28 cellular contexts compared by ENCODE assay signal in genomic region chr10:93071177-93071472, GRCh38. TPM values are rescaled to one million over a fixed set of nuclear protein-coding genes. Genes with fewer than 3 reads are reported as not detected.
DNase-seq lines count a peak whose midpoint lies in the region; ATAC-seq, FAIRE-seq and TF ChIP-seq lines count a peak whose summit lies in the region.
"Had no signal": no experiment of that assay in that cellular context is flagged by ENCODE, and none has a peak within 500 bp of the region (broad histone marks: within the 10 kb centered on the region; RNA-seq: fewer than 3 reads in every experiment).

No MANE protein-coding gene starts in this region.

- TF ChIP-seq CTCF in chondrocyte (IDR thresholded peaks at IDR 0.05) (no peak), nephron progenitor cell (IDR thresholded peaks at IDR 0.05) (no peak), type B pancreatic cell (conservative IDR thresholded peaks at IDR 0.05) (no peak)

- no peaks in the 10 kb centered on the region for H3K36me3 Mint-ChIP-seq in stimulated activated naive CD8-positive, alpha-beta T cell treated with anti-CD3 and anti-CD28 coated beads, Interleukin-15, Interleukin-2, amounts not matched to agents 100 ng/mL and 50 ng/mL, for 24 hours (ENCODE audit: low read depth)
- H3K36me3 Mint-ChIP-seq in chondrocyte (ENCODE audit: low read depth), result no peaks in the 10 kb centered on the region
- no peaks in the 10 kb centered on the region for H3K36me3 Mint-ChIP-seq in nephron progenitor cell (ENCODE audit: low read depth)
- H3K36me3 Mint-ChIP-seq in type B pancreatic cell, result no peaks in the 10 kb centered on the region
- H3K36me3 Mint-ChIP-seq: T-cell had no signal

- no peak overlapping the region for H3K4me3 Mint-ChIP-seq in stimulated activated naive CD8-positive, alpha-beta T cell treated with anti-CD3 and anti-CD28 coated beads, Interleukin-15, Interleukin-2, amounts not matched to agents 100 ng/mL and 50 ng/mL, for 24 hours
- H3K4me3 Mint-ChIP-seq in chondrocyte (ENCODE audit: unreplicated experiment) (peak overlapping the region; percentile 14), nephron progenitor cell (peak overlapping the region; percentile 67), type B pancreatic cell (peak overlapping the region; percentile 75)
- H3K4me3 Mint-ChIP-seq: activated naive CD4-positive, alpha-beta T cell treated with anti-CD3 and anti-CD28 coated beads for 36 hours had no signal

- no peak for ATAC-seq in stimulated activated naive CD8-positive, alpha-beta T cell treated with anti-CD3 and anti-CD28 coated beads, Interleukin-15, Interleukin-2, amounts not matched to agents 100 U/mL and 50 U/mL, for 24 hours
- no peak for ATAC-seq in activated CD4-positive, CD25-positive, alpha-beta regulatory T cell treated with anti-CD3 and anti-CD28 coated beads, Interleukin-2, amount 50 U/mL, for 24 hours
- ATAC-seq: gastroesophageal sphincter, T-cell had no signal

- no peaks in the 10 kb centered on the region for H3K9me3 Mint-ChIP-seq in stimulated activated naive CD8-positive, alpha-beta T cell treated with anti-CD3 and anti-CD28 coated beads, Interleukin-15, Interleukin-2, amounts not matched to agents 100 ng/mL and 50 ng/mL, for 24 hours
- no peaks in the 10 kb centered on the region for H3K9me3 Mint-ChIP-seq in chondrocyte (ENCODE audit: low read depth)
- H3K9me3 Mint-ChIP-seq in nephron progenitor cell, result no peaks in the 10 kb centered on the region
- no peaks in the 10 kb centered on the region for H3K9me3 Mint-ChIP-seq in type B pancreatic cell
- H3K9me3 Mint-ChIP-seq: activated naive CD4-positive, alpha-beta T cell treated with anti-CD3 and anti-CD28 coated beads for 36 hours; T-cell had no signal

- H3K27ac Mint-ChIP-seq in stimulated activated naive CD8-positive, alpha-beta T cell treated with anti-CD3 and anti-CD28 coated beads, Interleukin-15, Interleukin-2, amounts not matched to agents 100 ng/mL and 50 ng/mL, for 24 hours, result peak overlapping the region; percentile 6
- H3K27ac Mint-ChIP-seq in chondrocyte (ENCODE audit: unreplicated experiment) (no peak overlapping the region), nephron progenitor cell (no peak overlapping the region), type B pancreatic cell (no peak overlapping the region)
- H3K27ac Mint-ChIP-seq: activated naive CD4-positive, alpha-beta T cell treated with anti-CD3 and anti-CD28 coated beads for 36 hours had no signal

- no peak for DNase-seq in stimulated activated naive CD8-positive, alpha-beta T cell treated with anti-CD3 and anti-CD28 coated beads, Interleukin-15, Interleukin-2, amounts not matched to agents 100 U/mL and 50 U/mL, for 24 hours
- no peak for DNase-seq in chondrocyte (ENCODE audit: low spot score)
- no peak for DNase-seq in nephron progenitor cell
- no peak for DNase-seq in type B pancreatic cell (ENCODE audit: extremely low spot score, unreplicated experiment)
- no peak for DNase-seq in activated CD4-positive, alpha-beta T cell treated with anti-CD3 and anti-CD28 coated beads, Interleukin-2, amount 50 U/mL, for 48 hours
- no peak for DNase-seq in GM19239 (ENCODE audit: insufficient read length, low spot score)
- DNase-seq: activated CD4-positive, CD25-positive, alpha-beta regulatory T cell treated with anti-CD3 and anti-CD28 coated beads, Interleukin-2, amount 50 U/mL, for 72 hours; activated CD8-positive, alpha-beta memory T cell treated with anti-CD3 and anti-CD28 coated beads for 24 hours; activated naive CD4-positive, alpha-beta T cell treated with anti-CD3 and anti-CD28 coated beads for 36 hours; BE2C; DMS79; GF-D8; IMR-90; NCI-H1417; NCI-H2107; spleen; stimulated activated CD4-positive, alpha-beta T cell treated with anti-CD3 and anti-CD28 coated beads, Interleukin-2, amount 100 ng/mL, for 48 hours; stimulated activated naive CD4-positive, alpha-beta T cell; T-cell had no signal

- H3K4me1 Mint-ChIP-seq in stimulated activated naive CD8-positive, alpha-beta T cell treated with anti-CD3 and anti-CD28 coated beads, Interleukin-15, Interleukin-2, amounts not matched to agents 100 ng/mL and 50 ng/mL, for 24 hours (ENCODE audit: low read depth), result peaks cover 31% of the 10 kb centered on the region
- H3K4me1 Mint-ChIP-seq in chondrocyte (ENCODE audit: low read depth) (peaks cover 47% of the 10 kb centered on the region), nephron progenitor cell (peaks cover 71% of the 10 kb centered on the region), type B pancreatic cell (ENCODE audit: unreplicated experiment) (peaks cover 41% of the 10 kb centered on the region)

- no peak for FAIRE-seq in GM19239 (lab: Jason Lieb, UNC)
- FAIRE-seq: islet of Langerhans, RCC 7860 had no signal

- H3K27me3 Mint-ChIP-seq in stimulated activated naive CD8-positive, alpha-beta T cell treated with anti-CD3 and anti-CD28 coated beads, Interleukin-15, Interleukin-2, amounts not matched to agents 100 ng/mL and 50 ng/mL, for 24 hours, result peaks cover 83% of the 10 kb centered on the region
- H3K27me3 Mint-ChIP-seq in chondrocyte (ENCODE audit: low read depth) (peaks cover 72% of the 10 kb centered on the region), nephron progenitor cell (ENCODE audit: low read depth, poor library complexity) (peaks cover 100% of the 10 kb centered on the region), type B pancreatic cell (peaks cover 98% of the 10 kb centered on the region)

RNA-seq across cellular contexts. Expression of gene CYP26A1, which starts 2.6 kb away (rescaled TPM):
- total RNA-seq in chondrocyte, result 0.47 to 1.9 TPM (median 0.49 TPM) in 3 replicates
- 1.1 and 4.2 TPM in 2 replicates for total RNA-seq in type B pancreatic cell (ENCODE audit: low replicate concordance)
- total RNA-seq: A673; activated naive CD4-positive, alpha-beta T cell treated with anti-CD3 and anti-CD28 coated beads for 36 hours; cardiac septum; gastroesophageal sphincter; IMR-90; M059J; T-cell; thoracic aorta had no signal

RNA-seq across cellular contexts. Expression of gene CYP26C1, which starts 10.5 kb away (rescaled TPM):
- total RNA-seq in chondrocyte (0.10 to 0.25 TPM (median 0.15 TPM) in 3 replicates), type B pancreatic cell (ENCODE audit: low replicate concordance) (not detected in 2 replicates)
- total RNA-seq: activated naive CD4-positive, alpha-beta T cell treated with anti-CD3 and anti-CD28 coated beads for 36 hours; cardiac septum; IMR-90; M059J had no signal
